In genomic region chr12:10394531-10395281, GRCh38 we compare ENCODE assay signal across 12 cellular contexts. TPM values are rescaled to one million over a fixed set of nuclear protein-coding genes. Genes with fewer than 3 reads are reported as not detected.
DNase-seq lines count a peak whose midpoint lies in the region; ATAC-seq and TF ChIP-seq lines count a peak whose summit lies in the region.
"Not testable (repeated sequence)": the region's sequence is repeated elsewhere in the genome, so short reads cannot be mapped to it uniquely, and the experiment has no call there.
"Had no signal": no experiment of that assay in that cellular context is flagged by ENCODE, and none has a peak within 500 bp of the region (broad histone marks: within the 10 kb centered on the region; RNA-seq: fewer than 3 reads in every experiment).

No MANE protein-coding gene starts in this region.

- 85 to 88% (median 87%) methylated on average over 11 of the region's 11 CpGs for WGBS in psoas muscle, 3 donors
- 72% methylated on average over 11 of the region's 11 CpGs for WGBS in thymus

- peaks cover 13% of the 10 kb centered on the region for H3K36me3 Mint-ChIP-seq in CD8-positive, alpha-beta T cell
- H3K36me3 Mint-ChIP-seq in activated T-cell treated with anti-CD3 and anti-CD28 coated beads, Interleukin-2, amount 50 U/mL, for 4 hours (ENCODE audit: insufficient read depth); memory B cell: not testable (repeated sequence)

- POLR2A ChIA-PET in CD8-positive, alpha-beta T cell (lab: Charles Lee) = interaction anchor here (0.8 to 5.0 kb wide), 5 partner anchors 9 to 167 kb away, joined by 3 to 29 read pairs (median 16); no protein-coding TSS in a partner anchor

- TF ChIP-seq CTCF in CD8-positive, alpha-beta T cell (IDR thresholded peaks at IDR 0.05); psoas muscle (IDR thresholded peaks at IDR 0.05): not testable (repeated sequence)

- H3K36me3 ChIP-seq in CD8-positive, alpha-beta T cell (ENCODE audit: insufficient read depth, low read length); psoas muscle (ENCODE audit: insufficient read depth in 1 of 2, low read depth in 1 of 2); thymus (ENCODE audit: control insufficient read depth, insufficient read depth): not testable (repeated sequence)

- H3K4me1 Mint-ChIP-seq in CD8-positive, alpha-beta T cell (ENCODE audit: low read depth) = peaks cover 69% of the 10 kb centered on the region
- H3K4me1 Mint-ChIP-seq in activated T-cell treated with anti-CD3 and anti-CD28 coated beads, Interleukin-2, amount 50 U/mL, for 4 hours (ENCODE audit: low read depth) = peaks cover 27% of the 10 kb centered on the region
- H3K4me1 Mint-ChIP-seq in memory B cell = peaks cover 14% of the 10 kb centered on the region

- H3K4me3 ChIP-seq in CD8-positive, alpha-beta T cell (ENCODE audit: low read depth, low read length) = peak overlapping the region; percentile 34
- H3K4me3 ChIP-seq in Jurkat, Clone E6-1 (ENCODE audit: low read length); psoas muscle; thymus (ENCODE audit: low read length): not testable (repeated sequence)

- intact Hi-C loops in CD8-positive, alpha-beta T cell (cut with DNase I, micrococcal nuclease) = loop anchor here (1.0 to 10.0 kb wide), 8 partner anchors 12 to 730 kb away; partner anchors contain the start of genes CLEC2D (in 1 of the 2), GABARAPL1 (in 1 of the 2) and KLRC4 (in 1 of the 2)
- intact Hi-C loops in psoas muscle (cut with DNase I) = not testable (repeated sequence)

- H3K27ac ChIP-seq in CD8-positive, alpha-beta T cell (ENCODE audit: low read depth, low read length) = peak overlapping the region; percentile 95
- peak overlapping the region; percentile 34 for H3K27ac ChIP-seq in psoas muscle
- peak overlapping the region; percentile 43 for H3K27ac ChIP-seq in thymus (ENCODE audit: low read depth)

- peak overlapping the region; percentile 63 for H3K4me3 Mint-ChIP-seq in CD8-positive, alpha-beta T cell
- H3K4me3 Mint-ChIP-seq in activated T-cell treated with anti-CD3 and anti-CD28 coated beads, Interleukin-2, amount 50 U/mL, for 4 hours = peak overlapping the region; percentile 44
- peak overlapping the region; percentile 38 for H3K4me3 Mint-ChIP-seq in memory B cell

- not testable (repeated sequence) for H3K27me3 ChIP-seq in CD8-positive, alpha-beta T cell (ENCODE audit: insufficient read depth, low read length); psoas muscle (ENCODE audit: insufficient read depth in 3 of 3, low read length in 2 of 3); thymus (ENCODE audit: control insufficient read depth, insufficient read depth)

- not testable (repeated sequence) for H3K9me3 Mint-ChIP-seq in CD8-positive, alpha-beta T cell; activated T-cell treated with anti-CD3 and anti-CD28 coated beads, Interleukin-2, amount 50 U/mL, for 4 hours; memory B cell

- H3K9me3 ChIP-seq in CD8-positive, alpha-beta T cell (ENCODE audit: low read length); psoas muscle; thymus (ENCODE audit: control insufficient read depth): not testable (repeated sequence)

- in situ Hi-C loops in SK-MEL-5 (cut with HindIII; ENCODE audit: low pct_unique_long_range_greater_than_20kb, low sequenced_read_pairs) = not testable (repeated sequence)

- peak; percentile 53 for ATAC-seq in CD8-positive, alpha-beta T cell
- peak; percentile 56 to 58 for ATAC-seq in activated T-cell treated with anti-CD3 and anti-CD28 coated beads, Interleukin-2, amount 50 U/mL, for 4 hours
- ATAC-seq in memory B cell (ENCODE audit: low read depth); psoas muscle: not testable (repeated sequence)

- peak in 4 of 7 experiments; percentile 48 to 84 (median 63) for DNase-seq in CD8-positive, alpha-beta T cell
- peak; percentile 15 for DNase-seq in Jurkat, Clone E6-1 (ENCODE audit: low read depth, low spot score)
- DNase-seq in SK-MEL-5 (ENCODE audit: low read depth, low spot score) = peak; percentile 51
- not testable (repeated sequence) for DNase-seq in activated T-cell treated with anti-CD3 and anti-CD28 coated beads, Interleukin-2, amount 50 U/mL, for 4 hours; memory B cell (ENCODE audit: low spot score in 2 of 2); psoas muscle
- DNase-seq in effector CD8-positive, alpha-beta T cell (lab: John Stamatoyannopoulos, UW) = peak; percentile 52

- H3K27me3 Mint-ChIP-seq in CD8-positive, alpha-beta T cell (ENCODE audit: low read depth); memory B cell: not testable (repeated sequence)
- H3K27me3 Mint-ChIP-seq in activated T-cell treated with anti-CD3 and anti-CD28 coated beads, Interleukin-2, amount 50 U/mL, for 4 hours (ENCODE audit: low read depth) = peaks cover 13% of the 10 kb centered on the region

- CTCF ChIA-PET in CD8-positive, alpha-beta T cell (lab: Charles Lee) = interaction anchor here (1.0 to 1.5 kb wide), 2 partner anchors 12 to 165 kb away, joined by 3 to 5 read pairs; no protein-coding TSS in a partner anchor

- peak overlapping the region; percentile 96 for H3K27ac Mint-ChIP-seq in CD8-positive, alpha-beta T cell
- H3K27ac Mint-ChIP-seq in memory B cell = peak overlapping the region; percentile 98

- H3K4me1 ChIP-seq in CD8-positive, alpha-beta T cell (ENCODE audit: insufficient read depth, low read length) = peaks cover 86% of the 10 kb centered on the region
- not testable (repeated sequence) for H3K4me1 ChIP-seq in psoas muscle; thymus (ENCODE audit: control insufficient read depth, insufficient read depth, low read length)

RNA-seq across cellular contexts. Expression of gene KLRK1, which starts 4.9 kb away (rescaled TPM):
- 100 to 1,000 TPM; 238 to 242 TPM for total RNA-seq in CD8-positive, alpha-beta T cell
- polyA plus RNA-seq in Jurkat, Clone E6-1 (2012; ENCODE audit: insufficient read depth, insufficient read length) = not detected
- 0.50 and 1.2 TPM in 2 replicates for total RNA-seq in SK-MEL-5 (2014; rRNA removed; shearing (Covaris generic))
- polyA plus RNA-seq in SK-MEL-5 (2015; cell fraction: cytosol; rRNA removed) = 0.09 and 0.17 TPM in 2 replicates
- 2.6 and 6.7 TPM in 2 replicates for polyA plus RNA-seq in SK-MEL-5 (2015; cell fraction: nucleus; rRNA removed)
- total RNA-seq in activated T-cell treated with anti-CD3 and anti-CD28 coated beads, Interleukin-2, amount 50 U/mL, for 4 hours = 10 to 100 TPM; 19.4 to 57.0 (median 55.4) TPM
- total RNA-seq in psoas muscle = under 1 TPM in 3 of 4 donors, not detected in 1; 0.28 to 0.47 (median 0.34) TPM
- polyA plus RNA-seq in psoas muscle (under 1 TPM; 0.09 to 0.55 (median 0.25) TPM), thymus (27.0 TPM)
- total RNA-seq: activated CD4-positive, alpha-beta T cell treated with anti-CD3 and anti-CD28 coated beads for 36 hours; GM23248 had no signal
- polyA plus RNA-seq: GM23248 had no signal

RNA-seq across cellular contexts. Expression of gene KLRC4, which starts 14.9 kb away (rescaled TPM):
- 10 to 100 TPM; 14.3 to 16.0 TPM for total RNA-seq in CD8-positive, alpha-beta T cell
- not detected for polyA plus RNA-seq in Jurkat, Clone E6-1 (2012; ENCODE audit: insufficient read depth, insufficient read length)
- total RNA-seq in SK-MEL-5 (2014; rRNA removed; shearing (Covaris generic)) = 0.16 TPM in 1 of 2 replicates, not detected in the other
- polyA plus RNA-seq in SK-MEL-5 (2015; cell fraction: cytosol; rRNA removed) = not detected in 2 replicates
- polyA plus RNA-seq in SK-MEL-5 (2015; cell fraction: nucleus; rRNA removed) = 1.2 and 2.2 TPM in 2 replicates
- 1 to 10 TPM in 1 of 3 donors, under 1 TPM in 2; 0.78 to 1.1 (median 0.95) TPM for total RNA-seq in activated T-cell treated with anti-CD3 and anti-CD28 coated beads, Interleukin-2, amount 50 U/mL, for 4 hours
- total RNA-seq in psoas muscle = not detected
- under 1 TPM in 1 of 3 donors, not detected in 2; 0.23 TPM for polyA plus RNA-seq in psoas muscle
- 0.57 TPM for polyA plus RNA-seq in thymus
- total RNA-seq: activated CD4-positive, alpha-beta T cell treated with anti-CD3 and anti-CD28 coated beads for 36 hours; activated naive CD4-positive, alpha-beta T cell treated with anti-CD3 and anti-CD28 coated beads for 36 hours; GM23248; left lobe of liver had no signal
- polyA plus RNA-seq: GM23248 had no signal

RNA-seq across cellular contexts. Expression of gene KLRC3, which starts 25.7 kb away (rescaled TPM):
- 1 to 10 TPM; 5.2 to 6.2 TPM for total RNA-seq in CD8-positive, alpha-beta T cell
- not detected for polyA plus RNA-seq in Jurkat, Clone E6-1 (2012; ENCODE audit: insufficient read depth, insufficient read length)
- total RNA-seq in SK-MEL-5 (2014; rRNA removed; shearing (Covaris generic)) = 0.66 and 1.7 TPM in 2 replicates
- 0.44 and 0.58 TPM in 2 replicates for polyA plus RNA-seq in SK-MEL-5 (2015; cell fraction: cytosol; rRNA removed)
- 4.3 and 4.5 TPM in 2 replicates for polyA plus RNA-seq in SK-MEL-5 (2015; cell fraction: nucleus; rRNA removed)
- total RNA-seq in activated T-cell treated with anti-CD3 and anti-CD28 coated beads, Interleukin-2, amount 50 U/mL, for 4 hours = under 1 TPM in 2 of 3 donors, not detected in 1; 0.46 to 0.47 TPM
- not detected for total RNA-seq in psoas muscle
- polyA plus RNA-seq in psoas muscle (not detected), thymus (2.6 TPM)
- total RNA-seq: activated CD4-positive, alpha-beta T cell treated with anti-CD3 and anti-CD28 coated beads for 36 hours; activated naive CD4-positive, alpha-beta T cell treated with anti-CD3 and anti-CD28 coated beads for 36 hours; GM23248; left lobe of liver had no signal
- polyA plus RNA-seq: GM23248 had no signal

RNA-seq across cellular contexts. Expression of gene KLRC2, which starts 41.1 kb away (rescaled TPM):
- 1 to 10 TPM; 2.8 to 3.6 TPM for total RNA-seq in CD8-positive, alpha-beta T cell
- polyA plus RNA-seq in Jurkat, Clone E6-1 (2012; ENCODE audit: insufficient read depth, insufficient read length) = not detected
- total RNA-seq in SK-MEL-5 (2014; rRNA removed; shearing (Covaris generic)) = not detected in 2 replicates
- polyA plus RNA-seq in SK-MEL-5 (2015; cell fraction: cytosol; rRNA removed) = not detected in 2 replicates
- 0.25 TPM in 1 of 2 replicates, not detected in the other for polyA plus RNA-seq in SK-MEL-5 (2015; cell fraction: nucleus; rRNA removed)
- total RNA-seq in activated T-cell treated with anti-CD3 and anti-CD28 coated beads, Interleukin-2, amount 50 U/mL, for 4 hours = under 1 TPM; 0.47 to 0.94 (median 0.71) TPM
- not detected for total RNA-seq in psoas muscle
- polyA plus RNA-seq in psoas muscle (not detected), thymus (1.2 TPM)
- total RNA-seq: activated CD4-positive, alpha-beta T cell treated with anti-CD3 and anti-CD28 coated beads for 36 hours; activated naive CD4-positive, alpha-beta T cell treated with anti-CD3 and anti-CD28 coated beads for 36 hours; GM23248; left lobe of liver had no signal
- polyA plus RNA-seq: GM23248 had no signal

RNA-seq across cellular contexts. Expression of gene KLRC1, which starts 58.5 kb away (rescaled TPM):
- 1 to 10 TPM; 3.4 to 4.0 TPM for total RNA-seq in CD8-positive, alpha-beta T cell
- not detected for polyA plus RNA-seq in Jurkat, Clone E6-1 (2012; ENCODE audit: insufficient read depth, insufficient read length)
- 0.21 and 0.24 TPM in 2 replicates for total RNA-seq in SK-MEL-5 (2014; rRNA removed; shearing (Covaris generic))
- 0.18 TPM in 1 of 2 replicates, not detected in the other for polyA plus RNA-seq in SK-MEL-5 (2015; cell fraction: cytosol; rRNA removed)
- not detected in 2 replicates for polyA plus RNA-seq in SK-MEL-5 (2015; cell fraction: nucleus; rRNA removed)
- total RNA-seq in activated T-cell treated with anti-CD3 and anti-CD28 coated beads, Interleukin-2, amount 50 U/mL, for 4 hours = 1 to 10 TPM in 2 of 3 donors, under 1 TPM in 1; 0.86 to 5.0 (median 1.5) TPM
- total RNA-seq in psoas muscle = under 1 TPM in 1 of 4 donors, not detected in 3; 0.40 TPM
- under 1 TPM; 0.05 to 0.14 (median 0.06) TPM for polyA plus RNA-seq in psoas muscle
- 1.5 TPM for polyA plus RNA-seq in thymus
- total RNA-seq: GM23248, left lobe of liver had no signal
- polyA plus RNA-seq: GM23248 had no signal

Comparison
In these comparisons a context has a peak if more than half of its experiments do, and no peak if none do; other contexts are left out.
1. H3K27ac ChIP-seq: peak in every context shown above with its lines; median percentile 95 in CD8-positive, alpha-beta T cell; 43 in thymus; 34 in psoas muscle.
2. RNA of gene KLRC4, which starts 14.9 kb away (total RNA-seq): 14.3 to 16.0 TPM in CD8-positive, alpha-beta T cell; 0.78 to 1.1 TPM in activated T-cell treated with anti-CD3 and anti-CD28 coated beads, Interleukin-2, amount 50 U/mL, for 4 hours, 0.16 TPM in SK-MEL-5 and not detected in psoas muscle; every median in the first group is over 4 times any median in the second.
3. Peak in every context shown above with its lines, with median percentiles within 50 percentile points of each other: H3K4me3 Mint-ChIP-seq.